ENCODE assay signal across 8 cellular contexts in the genomic region with DNA sequence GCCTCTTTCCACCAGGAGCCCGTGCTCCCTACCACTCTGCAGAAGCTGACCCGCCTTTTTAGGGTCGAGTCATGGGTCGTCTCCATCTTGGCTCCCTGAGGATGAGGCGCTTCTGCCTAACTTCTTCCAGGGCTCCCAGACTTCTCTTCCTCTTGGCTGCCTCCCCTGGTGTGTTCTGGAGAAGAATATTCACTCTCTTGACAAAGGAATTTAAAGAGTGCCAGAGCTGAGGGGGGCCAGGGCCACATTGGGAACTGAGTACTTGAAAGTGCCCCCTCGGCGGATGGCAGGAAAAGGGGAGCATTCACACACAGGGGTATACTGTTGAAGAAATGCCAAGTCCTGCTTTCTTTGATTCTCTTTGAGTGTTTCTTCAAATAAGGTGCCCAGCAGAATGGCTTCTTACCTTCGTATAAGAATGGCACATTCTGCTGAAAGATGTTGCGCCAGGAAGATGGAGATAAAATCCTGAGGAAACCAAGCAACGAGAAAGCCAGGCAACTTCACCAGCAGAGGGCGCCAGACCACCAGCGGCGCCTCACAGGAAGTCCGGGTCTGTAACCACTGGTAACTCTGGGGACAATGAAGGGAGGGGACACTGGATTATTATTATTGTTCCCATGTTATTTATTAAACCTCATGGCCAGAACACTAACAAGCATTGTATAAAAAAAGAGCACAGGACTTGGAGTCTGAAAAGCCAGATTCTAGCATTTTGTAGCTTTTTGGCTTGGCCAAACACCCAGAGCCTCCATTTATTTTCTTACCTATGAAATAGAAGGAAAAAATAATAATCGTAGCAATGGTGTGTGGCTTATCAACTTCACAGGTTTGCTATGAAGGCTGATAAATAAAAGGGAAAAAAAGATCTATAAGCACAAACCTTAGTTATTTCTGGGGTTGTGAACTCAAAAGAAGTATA.
DNase-seq lines count a peak whose midpoint lies in the region; ATAC-seq, FAIRE-seq and TF ChIP-seq lines count a peak whose summit lies in the region.

No MANE protein-coding gene starts in this region.

- H3K79me2 ChIP-seq in ACC112 (ENCODE audit: control insufficient read depth, insufficient read depth, low read length, unreplicated experiment), result no peaks in the 10 kb centered on the region
- H3K79me2 ChIP-seq in osteoblast (ENCODE audit: insufficient read depth, low read length), result no peaks in the 10 kb centered on the region

- WGBS in aorta, 2 donors, result 61 to 65% methylated on average over 15 of the region's 15 CpGs

- no peaks in the 10 kb centered on the region for H3K36me3 ChIP-seq in ACC112 (ENCODE audit: insufficient read depth, low read length)
- H3K36me3 ChIP-seq in osteoblast (ENCODE audit: insufficient read depth, low read length), result no peaks in the 10 kb centered on the region
- H3K36me3 ChIP-seq in aorta (ENCODE audit: control insufficient read depth in 1 of 2, insufficient read depth in 2 of 2, low read length in 1 of 2), result no peaks in the 10 kb centered on the region

- H3K4me1 Mint-ChIP-seq in activated CD8-positive, alpha-beta memory T cell treated with anti-CD3 and anti-CD28 coated beads, Interleukin-2, amount 10 ng/mL, durations not matched to agents 7 days and 5 days, result peaks cover 7% of the 10 kb centered on the region

- peak; percentile 60 for FAIRE-seq in GM18507 (lab: Jason Lieb, UNC)

- ATAC-seq in HG02973 (IDR thresholded peaks at IDR 0.05; ENCODE audit: unreplicated experiment), result peak; percentile 54
- ATAC-seq in activated CD8-positive, alpha-beta memory T cell treated with anti-CD3 and anti-CD28 coated beads, Interleukin-2, amount 10 ng/mL, durations not matched to agents 7 days and 5 days, result peak; percentile 65
- no peak for ATAC-seq in aorta (ENCODE audit: low FRiP score)

- H3K9me3 Mint-ChIP-seq in activated CD8-positive, alpha-beta memory T cell treated with anti-CD3 and anti-CD28 coated beads, Interleukin-2, amount 10 ng/mL, durations not matched to agents 7 days and 5 days (ENCODE audit: low read depth), result no peaks in the 10 kb centered on the region

- H3K4me2 ChIP-seq in osteoblast (ENCODE audit: insufficient read depth, low read length), result peak overlapping the region; percentile 72

- H3K4me1 ChIP-seq in ACC112 (ENCODE audit: control insufficient read depth, insufficient read depth, low read length, unreplicated experiment) (no peaks in the 10 kb centered on the region), osteoblast (ENCODE audit: insufficient read depth, low read length) (no peaks in the 10 kb centered on the region), aorta (ENCODE audit: control insufficient read depth in 1 of 2, insufficient read depth in 2 of 2, low read length in 2 of 2) (no peaks in the 10 kb centered on the region)

- H3K9me3 ChIP-seq in osteoblast (ENCODE audit: low read depth, low read length) (no peaks in the 10 kb centered on the region), aorta (ENCODE audit: control insufficient read depth, low read length) (peaks cover 1% of the 10 kb centered on the region)

- H3K27ac ChIP-seq in ACC112 (ENCODE audit: low read depth, low read length), result no peak overlapping the region
- H3K27ac ChIP-seq in osteoblast (ENCODE audit: low read depth, low read length), result no peak overlapping the region
- no peak overlapping the region for H3K27ac ChIP-seq in aorta (ENCODE audit: low read depth in 1 of 2, low read length in 2 of 2)

- H3K4me3 ChIP-seq in ACC112 (ENCODE audit: low read depth, low read length), result no peak overlapping the region
- H3K4me3 ChIP-seq in fibroblast of mammary gland (ENCODE audit: control insufficient read depth, low read depth, low read length), result no peak overlapping the region
- H3K4me3 ChIP-seq in osteoblast (ENCODE audit: insufficient read depth, low read length), result no peak overlapping the region
- no peak overlapping the region for H3K4me3 ChIP-seq in aorta (ENCODE audit: low read length in 2 of 2)

- TF ChIP-seq CTCF in fibroblast of mammary gland (conservative IDR thresholded peaks at IDR 0.05; ENCODE audit: control insufficient read depth, insufficient read depth, low read depth, low read length) (peak; percentile 90), osteoblast (IDR thresholded peaks at IDR 0.05; ENCODE audit: extremely low read depth, low read depth, low read length) (peak; percentile 98)

- no peaks in the 10 kb centered on the region for H3K27me3 ChIP-seq in ACC112 (ENCODE audit: insufficient read depth, low read length)
- H3K27me3 ChIP-seq in osteoblast (ENCODE audit: insufficient read depth, low read length), result no peaks in the 10 kb centered on the region
- H3K27me3 ChIP-seq in aorta (ENCODE audit: control insufficient read depth in 1 of 2, insufficient read depth in 2 of 2, low read length in 1 of 2), result no peaks in the 10 kb centered on the region

- peak overlapping the region; percentile 21 for H2AFZ ChIP-seq in ACC112 (ENCODE audit: low read length, unreplicated experiment)
- H2AFZ ChIP-seq in osteoblast (ENCODE audit: low read length), result peak overlapping the region; percentile 89

- CTCF ChIA-PET in activated CD8-positive, alpha-beta memory T cell treated with anti-CD3 and anti-CD28 coated beads, Interleukin-2, amount 10 ng/mL, durations not matched to agents 7 days and 5 days (lab: Charles Lee), result interaction anchor here (0.6 to 3.8 kb wide), 11 partner anchors 13 to 395 kb away, joined by 3 to 11 read pairs (median 6); no protein-coding TSS in a partner anchor

- no peaks in the 10 kb centered on the region for H3K27me3 Mint-ChIP-seq in activated CD8-positive, alpha-beta memory T cell treated with anti-CD3 and anti-CD28 coated beads, Interleukin-2, amount 10 ng/mL, durations not matched to agents 7 days and 5 days

- DNase-seq in GM18507 (ENCODE audit: extremely low spot score, insufficient read length, low read depth) (peak; percentile 42), NCI-H748 treated with DMSO at 0.1 percent for 48 hours (lab: John Stamatoyannopoulos, UW) (peak; percentile 52), fibroblast of mammary gland (ENCODE audit: low read depth) (peak; percentile 53), osteoblast (ENCODE audit: insufficient read length, low spot score, missing footprints) (no peak), aorta (peak; percentile 50 to 77)
- peak; percentile 72 for DNase-seq in activated CD8-positive, alpha-beta memory T cell treated with anti-CD3 and anti-CD28 coated beads, Interleukin-2, amount 10 ng/mL, durations not matched to agents 7 days and 5 days

- H3K36me3 Mint-ChIP-seq in activated CD8-positive, alpha-beta memory T cell treated with anti-CD3 and anti-CD28 coated beads, Interleukin-2, amount 10 ng/mL, durations not matched to agents 7 days and 5 days, result peaks cover 2% of the 10 kb centered on the region

- intact Hi-C loops in aorta (cut with DNase I), result no loop called here

- no peak overlapping the region for H3K4me3 Mint-ChIP-seq in activated CD8-positive, alpha-beta memory T cell treated with anti-CD3 and anti-CD28 coated beads, Interleukin-2, amount 10 ng/mL, durations not matched to agents 7 days and 5 days

- H4K20me1 ChIP-seq in osteoblast (ENCODE audit: insufficient read depth, low read length), result no peaks in the 10 kb centered on the region

- no peak overlapping the region for H3K27ac Mint-ChIP-seq in activated CD8-positive, alpha-beta memory T cell treated with anti-CD3 and anti-CD28 coated beads, Interleukin-2, amount 10 ng/mL, durations not matched to agents 7 days and 5 days
